Comparison of ENCODE assay signal across 11 cellular contexts in the genomic region with DNA sequence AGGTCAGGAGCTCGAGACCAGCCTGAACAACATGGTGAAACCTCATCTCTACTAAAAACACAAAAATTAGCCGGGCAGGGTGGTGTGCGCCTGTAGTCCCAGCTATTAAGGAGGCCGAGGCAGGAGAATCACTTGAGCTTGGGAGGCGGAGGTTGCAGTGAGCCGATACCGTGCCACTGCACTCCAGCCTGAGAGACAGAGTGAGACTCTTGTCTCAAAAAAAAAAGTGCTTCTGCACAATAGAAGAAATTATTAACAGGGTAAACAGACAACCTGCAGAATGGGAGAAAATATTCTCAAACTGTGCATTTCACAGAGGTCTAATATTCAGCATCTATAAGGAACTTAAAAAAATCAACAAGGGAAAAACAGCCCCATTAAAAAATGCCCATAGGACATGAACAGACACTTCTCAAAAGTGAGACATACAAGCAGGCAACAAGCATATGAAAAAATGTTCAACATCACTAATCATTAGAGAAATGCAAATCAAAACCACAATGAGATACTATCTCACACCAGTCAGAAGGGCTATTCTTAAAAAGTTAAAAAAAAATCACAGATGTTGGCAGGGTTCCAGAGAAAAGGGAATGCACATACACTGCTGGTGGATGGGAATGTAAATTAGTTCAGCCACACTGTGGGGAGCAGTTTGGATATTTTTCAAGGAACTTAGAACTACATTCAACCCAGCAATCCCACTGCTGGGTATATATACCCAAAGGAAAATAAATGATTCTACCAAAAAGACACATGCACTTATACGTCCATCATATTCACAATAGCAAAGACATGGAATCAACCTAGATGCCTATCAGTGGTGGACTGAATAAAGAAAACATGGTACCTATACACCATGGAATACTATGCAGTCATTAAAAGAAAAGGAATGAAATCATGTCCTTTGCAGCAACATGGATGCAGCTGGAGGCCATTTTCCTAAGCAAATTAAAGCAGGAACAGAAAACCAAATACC.
A peak's percentile ranks its signal among the peaks of the same experiment; 100 is the strongest.
DNase-seq lines count a peak whose midpoint lies in the region; ATAC-seq and TF ChIP-seq lines count a peak whose summit lies in the region.
"Had no signal": no experiment of that assay in that cellular context is flagged by ENCODE, and none has a peak within 500 bp of the region (broad histone marks: within the 10 kb centered on the region; RNA-seq: fewer than 3 reads in every experiment).

No MANE protein-coding gene starts in this region.

- no peak overlapping the region for H2BK15ac ChIP-seq in mesenchymal stem cell (ENCODE audit: low read depth, poor library complexity, severe bottlenecking)

- H3K4me2 ChIP-seq in mesenchymal stem cell (ENCODE audit: low read length, poor library complexity, severe bottlenecking) = no peak overlapping the region

- H3K4me1 Mint-ChIP-seq in activated T-cell treated with anti-CD3 and anti-CD28 coated beads, Interleukin-2, amount 50 U/mL, for 4 hours (ENCODE audit: low read depth) = no peaks in the 10 kb centered on the region

- no peak overlapping the region for H2BK5ac ChIP-seq in mesenchymal stem cell (ENCODE audit: low read depth, low read length, poor library complexity, severe bottlenecking)

- H4K91ac ChIP-seq in mesenchymal stem cell (ENCODE audit: low read length) = no peak overlapping the region

- peaks cover 5 to 24% of the 10 kb centered on the region in 2 experiments for H3K36me3 ChIP-seq in mesenchymal stem cell (ENCODE audit: control insufficient read depth in 1 of 2, insufficient read depth in 2 of 2, low read depth in 1 of 2, low read length in 2 of 2)
- H3K36me3 ChIP-seq in adrenal gland (replicated peaks in 1 of 2) = no peaks in the 10 kb centered on the region
- H3K36me3 ChIP-seq: thoracic aorta had no signal

- H3K9me3 ChIP-seq in mesenchymal stem cell (ENCODE audit: control insufficient read depth, low read length) (no peaks in the 10 kb centered on the region), adrenal gland (replicated peaks in 1 of 3) (no peaks in the 10 kb centered on the region)
- H3K9me3 ChIP-seq: thoracic aorta had no signal

- H3K27ac ChIP-seq in mesenchymal stem cell (ENCODE audit: low read length, poor library complexity, severe bottlenecking) (no peak overlapping the region), adrenal gland (no peak overlapping the region)
- H3K27ac ChIP-seq: thoracic aorta had no signal

- no peak overlapping the region for H4K8ac ChIP-seq in mesenchymal stem cell (ENCODE audit: low read length)

- no peak overlapping the region for H2AK5ac ChIP-seq in mesenchymal stem cell (ENCODE audit: low read length, severe bottlenecking)

- H3K4me3 Mint-ChIP-seq in activated T-cell treated with anti-CD3 and anti-CD28 coated beads, Interleukin-2, amount 50 U/mL, for 4 hours = no peak overlapping the region
- H3K4me3 Mint-ChIP-seq: activated T-cell treated with anti-CD3 and anti-CD28 coated beads, Interleukin-2, amount 50 U/mL, for 24 hours had no signal

- no peak for TF ChIP-seq CTCF in adrenal gland (IDR thresholded peaks at IDR 0.05)

- H3K27me3 Mint-ChIP-seq in activated T-cell treated with anti-CD3 and anti-CD28 coated beads, Interleukin-2, amount 50 U/mL, for 4 hours (ENCODE audit: low read depth) = no peaks in the 10 kb centered on the region
- H3K27me3 Mint-ChIP-seq: activated T-cell treated with anti-CD3 and anti-CD28 coated beads, Interleukin-2, amount 50 U/mL, for 24 hours had no signal

- H2BK120ac ChIP-seq in mesenchymal stem cell (ENCODE audit: low read depth, low read length) = no peak overlapping the region

- WGBS in mesenchymal stem cell = 99% methylated on average over 8 of the region's 8 CpGs
- 94 to 98% (median 97%) methylated on average over 8 of the region's 8 CpGs for WGBS in adrenal gland, 4 donors

- H3K14ac ChIP-seq in mesenchymal stem cell (ENCODE audit: low read length in 2 of 2) = no peak overlapping the region

- TF ChIP-seq POLR2A in adrenal gland (IDR thresholded peaks at IDR 0.05) = no peak

- no peak overlapping the region for H3K18ac ChIP-seq in mesenchymal stem cell (ENCODE audit: low read depth in 1 of 2, low read length in 2 of 2)

- H3K4me1 ChIP-seq in mesenchymal stem cell (ENCODE audit: control insufficient read depth, insufficient read depth, low read depth, low read length) (no peaks in the 10 kb centered on the region), adrenal gland (replicated peaks in 1 of 2) (no peaks in the 10 kb centered on the region)

- intact Hi-C loops in adrenal gland (cut with DNase I) = no loop called here

- peaks cover 6% of the 10 kb centered on the region for H3K9me3 Mint-ChIP-seq in activated T-cell treated with anti-CD3 and anti-CD28 coated beads, Interleukin-2, amount 50 U/mL, for 4 hours

- ATAC-seq in GM19035 (IDR thresholded peaks at IDR 0.05; ENCODE audit: unreplicated experiment) (peak; percentile 83), HG02678 (IDR thresholded peaks at IDR 0.05; ENCODE audit: unreplicated experiment) (peak; percentile 72)
- no peak for ATAC-seq in activated T-cell treated with anti-CD3 and anti-CD28 coated beads, Interleukin-2, amount 50 U/mL, for 4 hours

- H2AFZ ChIP-seq in mesenchymal stem cell (ENCODE audit: low read depth, low read length) = no peak overlapping the region

- no peak overlapping the region for H2BK12ac ChIP-seq in mesenchymal stem cell (ENCODE audit: low read length in 2 of 2)

- H3K79me1 ChIP-seq in mesenchymal stem cell (replicated peaks; ENCODE audit: low read length, poor library complexity, severe bottlenecking) = peaks cover 1% of the 10 kb centered on the region

- peaks cover 6% of the 10 kb centered on the region for H3K36me3 Mint-ChIP-seq in activated T-cell treated with anti-CD3 and anti-CD28 coated beads, Interleukin-2, amount 50 U/mL, for 4 hours (ENCODE audit: insufficient read depth)

- H3K4me3 ChIP-seq in mesenchymal stem cell (ENCODE audit: insufficient read depth in 1 of 2, low read depth in 1 of 2, low read length in 2 of 2) (no peak overlapping the region), adrenal gland (no peak overlapping the region)
- H3K4me3 ChIP-seq: MG63, thoracic aorta had no signal

- no peak overlapping the region for H3K9ac ChIP-seq in mesenchymal stem cell (ENCODE audit: low read length)

- no peak overlapping the region for H3K23ac ChIP-seq in mesenchymal stem cell (ENCODE audit: low read length in 2 of 2)

- no peaks in the 10 kb centered on the region for H3K27me3 ChIP-seq in mesenchymal stem cell (ENCODE audit: control insufficient read depth in 1 of 2, insufficient read depth in 1 of 2, low read length in 2 of 2)
- no peaks in the 10 kb centered on the region for H3K27me3 ChIP-seq in adrenal gland
- H3K27me3 ChIP-seq: MG63 had no signal

- DNase-seq in HT-29 (ENCODE audit: low spot score) (peak; percentile 26), mesenchymal stem cell (peak; percentile 20), adrenal gland (no peak)
- DNase-seq in activated T-cell treated with anti-CD3 and anti-CD28 coated beads, Interleukin-2, amount 50 U/mL, for 4 hours = no peak
- no peak for DNase-seq in activated effector memory CD4-positive, alpha-beta T cell treated with anti-CD3 and anti-CD28 coated beads, Interleukin-2, amount 50 U/mL, for 16 hours
- no peak for DNase-seq in stimulated activated CD4-positive, alpha-beta T cell treated with anti-CD3 and anti-CD28 coated beads, Interleukin-1b, Interleukin-23, amount 100 ng/mL, for 48 hours
- DNase-seq: activated T-cell treated with anti-CD3 and anti-CD28 coated beads, Interleukin-2, amount 50 U/mL, for 24 hours; MG63 had no signal

- no peak overlapping the region for H3K4ac ChIP-seq in mesenchymal stem cell (ENCODE audit: low read depth in 1 of 2, low read length in 2 of 2)

Comparison
In these comparisons a context has a peak if more than half of its experiments do, and no peak if none do; other contexts are left out.
1. ATAC-seq: peak in GM19035 (single experiment) and HG02678 (single experiment); none in activated T-cell treated with anti-CD3 and anti-CD28 coated beads, Interleukin-2, amount 50 U/mL, for 4 hours (0 of 2).
2. DNase-seq: peak in HT-29 (single experiment) and mesenchymal stem cell (single experiment); none in activated T-cell treated with anti-CD3 and anti-CD28 coated beads, Interleukin-2, amount 50 U/mL, for 4 hours (single experiment), adrenal gland (0 of 7), activated effector memory CD4-positive, alpha-beta T cell treated with anti-CD3 and anti-CD28 coated beads, Interleukin-2, amount 50 U/mL, for 16 hours (single experiment) and stimulated activated CD4-positive, alpha-beta T cell treated with anti-CD3 and anti-CD28 coated beads, Interleukin-1b, Interleukin-23, amount 100 ng/mL, for 48 hours (single experiment).